In the genomic region with DNA sequence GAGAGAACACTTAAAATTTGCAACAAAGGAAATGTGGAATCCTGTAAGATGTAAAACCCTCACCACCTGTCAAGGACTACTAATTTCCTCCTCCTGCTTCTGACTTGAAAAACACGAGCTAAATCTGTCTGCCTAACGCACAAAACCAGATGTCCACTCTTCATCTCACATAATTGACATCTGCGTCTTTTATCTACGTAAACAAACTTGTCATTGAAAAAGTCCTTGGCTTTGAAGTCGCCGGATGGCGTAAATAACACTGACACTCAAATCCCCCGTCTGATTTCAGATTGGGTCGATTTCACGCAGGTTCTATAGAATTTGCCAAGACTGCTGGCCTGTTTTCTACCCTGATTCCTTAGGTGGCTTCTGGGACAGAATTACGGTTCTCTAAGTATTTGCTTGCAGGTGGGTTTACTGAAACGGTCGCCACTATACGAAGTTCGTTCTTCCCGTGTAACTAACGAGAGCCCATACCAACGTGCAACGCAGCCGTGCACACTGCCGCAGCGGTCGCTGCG, we compare ENCODE assay signal across 8 cellular contexts. TPM values are rescaled to one million over a fixed set of nuclear protein-coding genes. Genes with fewer than 3 reads are reported as not detected.
A peak's percentile ranks its signal among the peaks of the same experiment; 100 is the strongest.
DNase-seq lines count a peak whose midpoint lies in the region; ATAC-seq, FAIRE-seq and TF ChIP-seq lines count a peak whose summit lies in the region.

No MANE protein-coding gene starts in this region.

- H3K9me3 ChIP-seq in Panc1 (ENCODE audit: control insufficient read depth, insufficient read depth, low read depth, low read length) (no peaks in the 10 kb centered on the region), endothelial cell of umbilical vein (replicated peaks; ENCODE audit: control insufficient read depth, insufficient read depth, low read length) (no peaks in the 10 kb centered on the region)

- H3K4me3 Mint-ChIP-seq in activated CD4-positive, alpha-beta T cell treated with anti-CD3 and anti-CD28 coated beads, Interleukin-2, amount 10 ng/mL, durations not matched to agents 7 days and 5 days = peak overlapping the region; percentile 91
- peak overlapping the region; percentile 96 to 100 (median 98) for H3K4me3 Mint-ChIP-seq in nephron

- BruUV-seq in Panc1 (replicated peaks; lab: Mats Ljungman, UMichigan) (no TSS peak), endothelial cell of umbilical vein (replicated peaks; lab: Mats Ljungman, UMichigan) (TSS peak; percentile 9)

- no peaks in the 10 kb centered on the region for H3K9me3 Mint-ChIP-seq in activated CD4-positive, alpha-beta T cell treated with anti-CD3 and anti-CD28 coated beads, Interleukin-2, amount 10 ng/mL, durations not matched to agents 7 days and 5 days
- peaks cover 2% of the 10 kb centered on the region for H3K9me3 Mint-ChIP-seq in nephron

- H3K36me3 Mint-ChIP-seq in activated CD4-positive, alpha-beta T cell treated with anti-CD3 and anti-CD28 coated beads, Interleukin-2, amount 10 ng/mL, durations not matched to agents 7 days and 5 days (ENCODE audit: low read depth) = peaks cover 7% of the 10 kb centered on the region
- H3K36me3 Mint-ChIP-seq in nephron (ENCODE audit: low read depth) = peaks cover 15% of the 10 kb centered on the region

- peaks cover 8% of the 10 kb centered on the region for H4K20me1 ChIP-seq in endothelial cell of umbilical vein (replicated peaks; ENCODE audit: control insufficient read depth, extremely low read depth, insufficient read depth, low read length)

- H3K9me1 ChIP-seq in endothelial cell of umbilical vein (replicated peaks; ENCODE audit: control insufficient read depth, extremely low read depth, insufficient read depth, low read length) = no peaks in the 10 kb centered on the region

- H3K27me3 ChIP-seq in Panc1 (ENCODE audit: control insufficient read depth, insufficient read depth, low read length) (no peaks in the 10 kb centered on the region), endothelial cell of umbilical vein (ENCODE audit: control insufficient read depth in 2 of 2, insufficient read depth in 2 of 2, low read length in 2 of 2) (no peaks in the 10 kb centered on the region)

- H3K4me1 ChIP-seq in Panc1 (ENCODE audit: control insufficient read depth, insufficient read depth, low read length) (peaks cover 12% of the 10 kb centered on the region), endothelial cell of umbilical vein (ENCODE audit: control insufficient read depth, extremely low read depth, insufficient read depth, low read length) (peaks cover 17% of the 10 kb centered on the region)

- no peak for DNase-seq in activated CD4-positive, alpha-beta T cell treated with anti-CD3 and anti-CD28 coated beads, Interleukin-2, amount 10 ng/mL, durations not matched to agents 7 days and 5 days
- DNase-seq in activated CD4-positive, alpha-beta T cell treated with anti-CD3 and anti-CD28 coated beads for 4 hours = no peak
- DNase-seq in Panc1 (ENCODE audit: low read depth, low spot score) = no peak
- no peak for DNase-seq in endothelial cell of umbilical vein (ENCODE audit: low read depth, low spot score)
- no peak for DNase-seq in NCI-H128 (lab: John Stamatoyannopoulos, UW; ENCODE audit: unreplicated experiment)
- DNase-seq in 8988T = no peak

- TF ChIP-seq CTCF in Panc1 (IDR thresholded peaks at IDR 0.05) (no peak), endothelial cell of umbilical vein (IDR thresholded peaks at IDR 0.05; ENCODE audit: extremely low read depth in 1 of 2, insufficient read depth in 1 of 2, low read depth in 1 of 2, low read length in 2 of 2) (no peak), nephron (IDR thresholded peaks at IDR 0.05; ENCODE audit: unreplicated experiment in 3 of 3) (no peak)

- POLR2A ChIA-PET in activated CD4-positive, alpha-beta T cell treated with anti-CD3 and anti-CD28 coated beads, Interleukin-2, amount 10 ng/mL, durations not matched to agents 7 days and 5 days (lab: Charles Lee) = interaction anchor here (0.6 to 1.0 kb wide), 3 partner anchors 15 to 327 kb away, joined by 3 read pairs; a partner anchor contains a TSS
- POLR2A ChIA-PET in Panc1 (lab: Charles Lee) = no interaction called here
- POLR2A ChIA-PET in endothelial cell of umbilical vein (lab: Charles Lee) = interaction anchor here (0.7 to 1.7 kb wide), 3 partner anchors 8 to 16 kb away, joined by 3 to 13 read pairs (median 5); a partner anchor contains a TSS

- H3K36me3 ChIP-seq in Panc1 (ENCODE audit: control insufficient read depth, insufficient read depth, low read length) (peaks cover 5% of the 10 kb centered on the region), endothelial cell of umbilical vein (ENCODE audit: control insufficient read depth in 2 of 2, extremely low read depth in 1 of 2, insufficient read depth in 2 of 2, low read length in 2 of 2) (no peaks in the 10 kb centered on the region)

- peak overlapping the region; percentile 77 to 86 for H3K4me3 ChIP-seq in Panc1 (ENCODE audit: low read depth in 2 of 2, low read length in 2 of 2)
- peak overlapping the region; percentile 23 to 81 (median 67) for H3K4me3 ChIP-seq in endothelial cell of umbilical vein (replicated peaks in 1 of 3; ENCODE audit: insufficient read depth in 1 of 3, low read depth in 1 of 3, low read length in 3 of 3)

- peak overlapping the region; percentile 93 for H2AFZ ChIP-seq in endothelial cell of umbilical vein (ENCODE audit: low read depth, low read length)

- no peak for FAIRE-seq in endothelial cell of umbilical vein (lab: Jason Lieb, UNC)

- intact Hi-C loops in Panc1 (cut with micrococcal nuclease; ENCODE audit: unreplicated experiment) = no loop called here
- intact Hi-C loops in endothelial cell of umbilical vein (cut with micrococcal nuclease) = loop anchor here (1.0 kb wide), 3 partner anchors 15 to 159 kb away; a partner anchor contains a TSS

- H3K4me1 Mint-ChIP-seq in activated CD4-positive, alpha-beta T cell treated with anti-CD3 and anti-CD28 coated beads, Interleukin-2, amount 10 ng/mL, durations not matched to agents 7 days and 5 days = peaks cover 31% of the 10 kb centered on the region
- H3K4me1 Mint-ChIP-seq in nephron = peaks cover 21% of the 10 kb centered on the region

- peak overlapping the region; percentile 98 for H3K27ac Mint-ChIP-seq in activated CD4-positive, alpha-beta T cell treated with anti-CD3 and anti-CD28 coated beads, Interleukin-2, amount 10 ng/mL, durations not matched to agents 7 days and 5 days
- H3K27ac Mint-ChIP-seq in nephron = peak overlapping the region; percentile 78 to 92 (median 91)

- H3K27ac ChIP-seq in Panc1 (ENCODE audit: low read length) (peak overlapping the region; percentile 95), endothelial cell of umbilical vein (ENCODE audit: insufficient read depth, low read depth, low read length) (peak overlapping the region; percentile 78)

- no peaks in the 10 kb centered on the region for H3K27me3 Mint-ChIP-seq in activated CD4-positive, alpha-beta T cell treated with anti-CD3 and anti-CD28 coated beads, Interleukin-2, amount 10 ng/mL, durations not matched to agents 7 days and 5 days
- no peaks in the 10 kb centered on the region for H3K27me3 Mint-ChIP-seq in nephron (ENCODE audit: low read depth)

- peak overlapping the region; percentile 88 for H3K4me2 ChIP-seq in endothelial cell of umbilical vein (ENCODE audit: insufficient read depth, low read length)

- ATAC-seq in HG02970 (IDR thresholded peaks at IDR 0.05; ENCODE audit: low FRiP score, unreplicated experiment) (peak; percentile 4), Panc1 (no peak)

- in situ Hi-C loops in Panc1 (cut with HindIII; ENCODE audit: low pct_unique_long_range_greater_than_20kb, low sequenced_read_pairs) = no loop called here

- peaks cover 45% of the 10 kb centered on the region for H3K79me2 ChIP-seq in endothelial cell of umbilical vein (ENCODE audit: control insufficient read depth, insufficient read depth, low read length)

- dilution Hi-C loops in endothelial cell of umbilical vein (cut with MboI; ENCODE audit: extremely low pct_ligation_motif_present, low sequenced_read_pairs) = no loop called here

- peak overlapping the region; percentile 73 for H3K9ac ChIP-seq in endothelial cell of umbilical vein (replicated peaks; ENCODE audit: extremely low read depth, insufficient read depth, low read length)

- CTCF ChIA-PET in activated CD4-positive, alpha-beta T cell treated with anti-CD3 and anti-CD28 coated beads, Interleukin-2, amount 10 ng/mL, durations not matched to agents 7 days and 5 days (lab: Charles Lee) = interaction anchor here (1.4 to 2.2 kb wide), 4 partner anchors 8 to 19 kb away, joined by 3 to 8 read pairs (median 5); no protein-coding TSS in a partner anchor
- CTCF ChIA-PET in Panc1 (lab: Charles Lee) (interaction anchor here (0.5 kb wide), 1 partner anchor 103 kb away, joined by 3 read pairs; no protein-coding TSS in a partner anchor), endothelial cell of umbilical vein (lab: Charles Lee) (interaction anchor here (1.2 to 2.2 kb wide), 4 partner anchors 11 to 190 kb away, joined by 4 to 10 read pairs (median 6); a partner anchor contains a TSS)

- no peak for TF ChIP-seq POLR2A in endothelial cell of umbilical vein (IDR thresholded peaks at IDR 0.05; ENCODE audit: low read depth, low read length)

RNA-seq across cellular contexts. Expression of a gene that starts 0.5 kb away (rescaled TPM):
- 10 to 100 TPM; 17.1 to 18.9 TPM for total RNA-seq in activated CD4-positive, alpha-beta T cell treated with anti-CD3 and anti-CD28 coated beads, Interleukin-2, amount 10 ng/mL, durations not matched to agents 7 days and 5 days
- total RNA-seq in Panc1 (2021; ENCODE audit: unreplicated experiment) = 25.6 TPM
- 31.6 TPM for polyA plus RNA-seq in Panc1 (2012; ENCODE audit: insufficient read length)
- 24.0 and 27.9 TPM in 2 replicates for total RNA-seq in endothelial cell of umbilical vein
- 16.1 and 23.9 TPM in 2 replicates for polyA plus RNA-seq in endothelial cell of umbilical vein
- 27.3 and 30.5 TPM in 2 replicates for polyA plus RNA-seq in endothelial cell of umbilical vein (2011; cell fraction: cytosol; rRNA removed)
- 10.9 and 16.3 TPM in 2 replicates for polyA plus RNA-seq in endothelial cell of umbilical vein (2011; cell fraction: nucleus; rRNA removed)
- 28.9 and 46.0 TPM in 2 replicates for polyA plus RNA-seq in endothelial cell of umbilical vein (2012)
- polyA minus RNA-seq in endothelial cell of umbilical vein = 9.1 and 10.1 TPM in 2 replicates
- 7.9 TPM for polyA minus RNA-seq in endothelial cell of umbilical vein (2011; cell fraction: cytosol; rRNA and poly(A)+ RNA removed)
- polyA minus RNA-seq in endothelial cell of umbilical vein (2011; cell fraction: nucleus; rRNA and poly(A)+ RNA removed) = 8.1 and 11.5 TPM in 2 replicates

RNA-seq across cellular contexts. Expression of a gene that starts 15.2 kb away (rescaled TPM):
- 10 to 100 TPM; 91.0 to 95.6 TPM for total RNA-seq in activated CD4-positive, alpha-beta T cell treated with anti-CD3 and anti-CD28 coated beads, Interleukin-2, amount 10 ng/mL, durations not matched to agents 7 days and 5 days
- total RNA-seq in Panc1 (2021; ENCODE audit: unreplicated experiment) (278 TPM), endothelial cell of umbilical vein (137 and 145 TPM in 2 replicates)
- 401 TPM for polyA plus RNA-seq in Panc1 (2012; ENCODE audit: insufficient read length)
- 32.2 and 59.8 TPM in 2 replicates for polyA plus RNA-seq in endothelial cell of umbilical vein
- 109 and 170 TPM in 2 replicates for polyA plus RNA-seq in endothelial cell of umbilical vein (2011; cell fraction: cytosol; rRNA removed)
- 26.3 and 49.7 TPM in 2 replicates for polyA plus RNA-seq in endothelial cell of umbilical vein (2011; cell fraction: nucleus; rRNA removed)
- 309 and 472 TPM in 2 replicates for polyA plus RNA-seq in endothelial cell of umbilical vein (2012)
- 10.2 and 13.9 TPM in 2 replicates for polyA minus RNA-seq in endothelial cell of umbilical vein
- 36.2 TPM for polyA minus RNA-seq in endothelial cell of umbilical vein (2011; cell fraction: cytosol; rRNA and poly(A)+ RNA removed)
- polyA minus RNA-seq in endothelial cell of umbilical vein (2011; cell fraction: nucleus; rRNA and poly(A)+ RNA removed) = 10.9 and 11.6 TPM in 2 replicates

RNA-seq across cellular contexts. Expression of a gene that starts 15.7 kb away (rescaled TPM):
- total RNA-seq in activated CD4-positive, alpha-beta T cell treated with anti-CD3 and anti-CD28 coated beads, Interleukin-2, amount 10 ng/mL, durations not matched to agents 7 days and 5 days = 100 to 1,000 TPM; 212 to 223 TPM
- total RNA-seq in Panc1 (2021; ENCODE audit: unreplicated experiment) = 553 TPM
- polyA plus RNA-seq in Panc1 (2012; ENCODE audit: insufficient read length) = 376 TPM
- 307 and 337 TPM in 2 replicates for total RNA-seq in endothelial cell of umbilical vein
- polyA plus RNA-seq in endothelial cell of umbilical vein = 43.8 and 73.2 TPM in 2 replicates
- 130 and 136 TPM in 2 replicates for polyA plus RNA-seq in endothelial cell of umbilical vein (2011; cell fraction: cytosol; rRNA removed)
- polyA plus RNA-seq in endothelial cell of umbilical vein (2011; cell fraction: nucleus; rRNA removed) = 128 and 178 TPM in 2 replicates
- 375 and 526 TPM in 2 replicates for polyA plus RNA-seq in endothelial cell of umbilical vein (2012)
- polyA minus RNA-seq in endothelial cell of umbilical vein = 137 and 141 TPM in 2 replicates
- 320 TPM for polyA minus RNA-seq in endothelial cell of umbilical vein (2011; cell fraction: cytosol; rRNA and poly(A)+ RNA removed)
- 81.6 and 90.4 TPM in 2 replicates for polyA minus RNA-seq in endothelial cell of umbilical vein (2011; cell fraction: nucleus; rRNA and poly(A)+ RNA removed)
